In genomic region chr3:143060906-143061305, GRCh38 we compare ENCODE assay signal across 8 cellular contexts. TPM values are rescaled to one million over a fixed set of nuclear protein-coding genes. Genes with fewer than 3 reads are reported as not detected.
A peak's percentile ranks its signal among the peaks of the same experiment; 100 is the strongest.
DNase-seq lines count a peak whose midpoint lies in the region; ATAC-seq and TF ChIP-seq lines count a peak whose summit lies in the region.
"Had no signal": no experiment of that assay in that cellular context is flagged by ENCODE, and none has a peak within 500 bp of the region (broad histone marks: within the 10 kb centered on the region; RNA-seq: fewer than 3 reads in every experiment).

No MANE protein-coding gene starts in this region.

- peaks cover 0 to 9% (median 2%) of the 10 kb centered on the region in 4 donors for H3K36me3 ChIP-seq in liver (ENCODE audit: control insufficient read depth in 4 of 4, insufficient read depth in 3 of 4, low read depth in 1 of 4, low read length in 3 of 4)

- no peak for DNase-seq in stimulated activated CD4-positive, alpha-beta T cell treated with anti-CD3 and anti-CD28 coated beads, Interleukin-2, amount 100 ng/mL, for 48 hours
- DNase-seq in hippocampal formation (lab: John Stamatoyannopoulos, UW) (no peak), NCI-H1092 (lab: John Stamatoyannopoulos, UW) (no peak)
- DNase-seq: midbrain had no signal

- H3K4me1 ChIP-seq in liver (ENCODE audit: control insufficient read depth in 4 of 4, insufficient read depth in 4 of 4, low read length in 3 of 4): peaks cover 0 to 8% (median 3%) of the 10 kb centered on the region in 4 donors

- TF ChIP-seq CTCF in liver (IDR thresholded peaks at IDR 0.05; ENCODE audit: low read depth, low read length, missing input control): no peak

- no peaks in the 10 kb centered on the region for H3K27me3 ChIP-seq in liver (ENCODE audit: control insufficient read depth in 4 of 4, insufficient read depth in 4 of 4, low read length in 3 of 4)

- ATAC-seq in GM18907 (IDR thresholded peaks at IDR 0.05; ENCODE audit: unreplicated experiment) (peak; percentile 96), GM21825 (IDR thresholded peaks at IDR 0.05; ENCODE audit: unreplicated experiment) (peak; percentile 96), HG03558 (IDR thresholded peaks at IDR 0.05; ENCODE audit: extremely low read depth, unreplicated experiment) (peak; percentile 93)

- H3K27ac ChIP-seq in liver (ENCODE audit: low read depth in 1 of 2, low read length in 2 of 2): peak overlapping the region; percentile 59 to 64

- no peak overlapping the region for H3K9ac ChIP-seq in liver (ENCODE audit: low read depth in 1 of 2, low read length in 2 of 2)

- no peak overlapping the region for H3K4me3 ChIP-seq in liver (ENCODE audit: low read depth in 1 of 3, low read length in 3 of 3)

- no peaks in the 10 kb centered on the region for H3K9me3 ChIP-seq in liver (ENCODE audit: control insufficient read depth in 4 of 4, low read length in 3 of 4)

- TF ChIP-seq RAD21 in liver (IDR thresholded peaks at IDR 0.05): peak; percentile 24

- 69% methylated on average over 3 of the region's 3 CpGs for WGBS in liver

TF ChIP-seq in liver, 16 proteins besides CTCF, POLR2A, EP300 and RAD21:
- no peak for TF ChIP-seq ZBTB33 (IDR thresholded peaks at IDR 0.05)
- TF ChIP-seq YY1 (IDR thresholded peaks at IDR 0.05): peak; percentile 16
- TF ChIP-seq EGR1 (IDR thresholded peaks at IDR 0.05; ENCODE audit: low read depth in 2 of 2): no peak
- TF ChIP-seq NR2F2 (IDR thresholded peaks at IDR 0.05): no peak
- TF ChIP-seq JUND (IDR thresholded peaks at IDR 0.05): peak in 1 of 2 donors; percentile 29
- peak; percentile 78 to 81 for TF ChIP-seq HNF4A (conservative IDR thresholded peaks at IDR 0.05)
- peak in 1 of 2 donors; percentile 24 for TF ChIP-seq RXRA (IDR thresholded peaks at IDR 0.05)
- TF ChIP-seq SP1 (IDR thresholded peaks at IDR 0.05): peak; percentile 15
- TF ChIP-seq, protein P1, sequence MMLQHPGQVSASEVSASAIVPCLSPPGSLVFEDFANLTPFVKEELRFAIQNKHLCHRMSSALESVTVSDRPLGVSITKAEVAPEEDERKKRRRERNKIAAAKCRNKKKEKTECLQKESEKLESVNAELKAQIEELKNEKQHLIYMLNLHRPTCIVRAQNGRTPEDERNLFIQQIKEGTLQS (IDR thresholded peaks at IDR 0.05): peak; percentile 17
- TF ChIP-seq FOXA2 (IDR thresholded peaks at IDR 0.05): no peak
TF ChIP-seq in liver: peak in this region for 6.

RNA-seq across cellular contexts. Expression of gene CHST2, which starts 58.7 kb away (rescaled TPM):
- 10 to 100 TPM in 1 of 2 donors, 1 to 10 TPM in 1; 1.2 to 48.7 TPM for total RNA-seq in liver
- polyA plus RNA-seq in liver: under 1 TPM; 0.11 to 0.69 TPM

RNA-seq across cellular contexts. Expression of gene U2SURP, which starts 59.5 kb away (rescaled TPM):
- total RNA-seq in liver: 10 to 100 TPM; 33.4 to 41.2 TPM
- polyA plus RNA-seq in liver: 10 to 100 TPM in 1 of 2 donors, 1 to 10 TPM in 1; 8.3 to 27.2 TPM
